10 cellular contexts compared by ENCODE assay signal in genomic region chr11:71342951-71343827, GRCh38.
DNase-seq lines count a peak whose midpoint lies in the region; ATAC-seq, FAIRE-seq and TF ChIP-seq lines count a peak whose summit lies in the region.
"Had no signal": no experiment of that assay in that cellular context is flagged by ENCODE, and none has a peak within 500 bp of the region (broad histone marks: within the 10 kb centered on the region; RNA-seq: fewer than 3 reads in every experiment).

No MANE protein-coding gene starts in this region.

- H3K27me3 ChIP-seq in keratinocyte (ENCODE audit: control insufficient read depth, extremely low read depth, insufficient read depth, low read length), result peaks cover 3% of the 10 kb centered on the region

- ATAC-seq in WTC11 (peak; percentile 93), GM18907 (IDR thresholded peaks at IDR 0.05; ENCODE audit: unreplicated experiment) (no peak)

- no peak overlapping the region for H3K4me3 Mint-ChIP-seq in WTC11
- H3K4me3 Mint-ChIP-seq: CD4-positive, CD25-positive, alpha-beta regulatory T cell had no signal

- no peaks in the 10 kb centered on the region for H3K79me2 ChIP-seq in keratinocyte (ENCODE audit: control insufficient read depth, insufficient read depth, low read length)

- H3K36me3 ChIP-seq in keratinocyte (ENCODE audit: control insufficient read depth in 2 of 2, extremely low read depth in 1 of 2, insufficient read depth in 2 of 2, low read length in 2 of 2), result no peaks in the 10 kb centered on the region

- H3K9me3 Mint-ChIP-seq in WTC11, result peaks cover 18% of the 10 kb centered on the region

- dilution Hi-C loops in keratinocyte (cut with MboI; ENCODE audit: extremely low pct_ligation_motif_present, low sequenced_read_pairs), result no loop called here

- POLR2A ChIA-PET in WTC11 (lab: Charles Lee), result interaction anchor here (0.6 to 1.9 kb wide), 2 partner anchors 87 to 144 kb away, joined by 4 to 5 read pairs; no protein-coding TSS in a partner anchor

- H3K9me1 ChIP-seq in keratinocyte (ENCODE audit: control insufficient read depth, extremely low read depth, insufficient read depth, low read length), result no peaks in the 10 kb centered on the region

- peaks cover 12% of the 10 kb centered on the region for H3K4me1 Mint-ChIP-seq in WTC11
- H3K4me1 Mint-ChIP-seq: CD4-positive, CD25-positive, alpha-beta regulatory T cell had no signal

- H3K27ac ChIP-seq in keratinocyte (ENCODE audit: control insufficient read depth, insufficient read depth, low read length), result no peak overlapping the region
- H3K27ac ChIP-seq: skin epidermis had no signal

- no peak overlapping the region for H3K4me2 ChIP-seq in keratinocyte (ENCODE audit: control insufficient read depth, extremely low read depth, insufficient read depth, low read depth, low read length)

- DNase-seq in NCI-H146 (lab: John Stamatoyannopoulos, UW) (peak; percentile 22), NCI-H146 treated with DMSO at 0.1 percent for 48 hours (lab: John Stamatoyannopoulos, UW; ENCODE audit: unreplicated experiment) (no peak), HTR-8/SVneo (ENCODE audit: insufficient read length, low spot score) (peak; percentile 79), WTC11 (ENCODE audit: low spot score) (peak; percentile 84), keratinocyte (ENCODE audit: low read depth, low spot score) (no peak), urothelium cell line (ENCODE audit: low spot score) (peak; percentile 47), NCI-H1694 (lab: John Stamatoyannopoulos, UW) (no peak)
- DNase-seq: CD4-positive, CD25-positive, alpha-beta regulatory T cell had no signal

- peaks cover 2% of the 10 kb centered on the region for H3K36me3 Mint-ChIP-seq in WTC11
- H3K36me3 Mint-ChIP-seq: CD4-positive, CD25-positive, alpha-beta regulatory T cell had no signal

- FAIRE-seq in HTR-8/SVneo (lab: Jason Lieb, UNC) (peak; percentile 46), keratinocyte (lab: Jason Lieb, UNC) (no peak), urothelium cell line (lab: Jason Lieb, UNC) (peak; percentile 37)

- no peak overlapping the region for H2AFZ ChIP-seq in keratinocyte (ENCODE audit: control insufficient read depth, low read length)

- CTCF ChIA-PET in WTC11 (lab: Charles Lee), result interaction anchor here (0.7 to 2.9 kb wide), 11 partner anchors 25 to 256 kb away, joined by 3 to 12 read pairs (median 5); partner anchors contain the start of gene SHANK2

- peaks cover 11% of the 10 kb centered on the region for H3K4me1 ChIP-seq in keratinocyte (ENCODE audit: control insufficient read depth, extremely low read depth, insufficient read depth, low read length)

- TF ChIP-seq CTCF in WTC11 (IDR thresholded peaks at IDR 0.05), result peak; percentile 61
- TF ChIP-seq CTCF in keratinocyte (optimal IDR thresholded peaks at IDR 0.05 in 1 of 3, IDR thresholded peaks at IDR 0.05 in 1 of 3, conservative IDR thresholded peaks at IDR 0.05 in 1 of 3; ENCODE audit: extremely low read depth in 1 of 3, insufficient read depth in 2 of 3, low read length in 3 of 3), result peak; percentile 62 to 84 (median 82)

- no peaks in the 10 kb centered on the region for H3K9me3 ChIP-seq in keratinocyte (ENCODE audit: control insufficient read depth, low read depth, low read length)

- H3K27ac Mint-ChIP-seq in WTC11, result no peak overlapping the region

- no peaks in the 10 kb centered on the region for H4K20me1 ChIP-seq in keratinocyte (ENCODE audit: control insufficient read depth, extremely low read depth, insufficient read depth, low read length)

- H3K27me3 Mint-ChIP-seq in WTC11 (ENCODE audit: low read depth), result peaks cover 16% of the 10 kb centered on the region

- H3K4me3 ChIP-seq in keratinocyte (ENCODE audit: control insufficient read depth in 2 of 3, extremely low read depth in 1 of 3, insufficient read depth in 2 of 3, low read depth in 1 of 3, low read length in 3 of 3), result no peak overlapping the region
- H3K4me3 ChIP-seq: skin epidermis had no signal

- H3K9ac ChIP-seq in keratinocyte (ENCODE audit: control insufficient read depth, extremely low read depth, insufficient read depth, low read length), result no peak overlapping the region

TF ChIP-seq in WTC11, 78 proteins besides CTCF, POLR2A, EP300 and RAD21:
- TF ChIP-seq ZBTB21 (CRISPR knock-in tag; IDR thresholded peaks at IDR 0.05; ENCODE audit: borderline replicate concordance), result 0 out of 2 replicates have a peak, but pooled peaks have one; percentile 28
- TF ChIP-seq ESRRA (CRISPR knock-in tag; IDR thresholded peaks at IDR 0.05; ENCODE audit: borderline replicate concordance), result no peak
TF ChIP-seq in WTC11: peak in this region for 1.

Comparison
In these comparisons a context has a peak if more than half of its experiments do, and no peak if none do; other contexts are left out.
1. DNase-seq: peak in NCI-H146 (single experiment), HTR-8/SVneo (single experiment), WTC11 (single experiment) and urothelium cell line (single experiment); none in NCI-H146 treated with DMSO at 0.1 percent for 48 hours (single experiment), keratinocyte (single experiment) and NCI-H1694 (single experiment).